Comparison of ENCODE assay signal across 1 cellular context in genomic region chr3:160641675-160642330, GRCh38.
A peak's percentile ranks its signal among the peaks of the same experiment; 100 is the strongest.
TF ChIP-seq lines count a peak whose summit lies in the region.

No MANE protein-coding gene starts in this region.

TF ChIP-seq in K562, 482 proteins besides CTCF, POLR2A, EP300 and RAD21:
- no peak for TF ChIP-seq ZNF717 (CRISPR knock-in tag; IDR thresholded peaks at IDR 0.05)
- TF ChIP-seq CREM (IDR thresholded peaks at IDR 0.05; ENCODE audit: low read depth), result no peak
- TF ChIP-seq GABPB1 (CRISPR knock-in tag; IDR thresholded peaks at IDR 0.05), result no peak
- no peak for TF ChIP-seq MIER1 (IDR thresholded peaks at IDR 0.05; ENCODE audit: low read depth)
- TF ChIP-seq KLF10 (CRISPR knock-in tag; IDR thresholded peaks at IDR 0.05), result no peak
- TF ChIP-seq PCBP2 (IDR thresholded peaks at IDR 0.05; ENCODE audit: low read depth, low read length, poor library complexity, severe bottlenecking), result no peak
- TF ChIP-seq FOXP1 (CRISPR knock-in tag; IDR thresholded peaks at IDR 0.05), result no peak
- TF ChIP-seq JUN (IDR thresholded peaks at IDR 0.05; ENCODE audit: borderline replicate concordance, low read depth, low read length), result no peak
- no peak for TF ChIP-seq JUN (CRISPR knock-in tag; IDR thresholded peaks at IDR 0.05; ENCODE audit: borderline replicate concordance)
- no peak for TF ChIP-seq ZNF609 (CRISPR knock-in tag; IDR thresholded peaks at IDR 0.05; ENCODE audit: borderline replicate concordance)
- no peak for TF ChIP-seq CGGBP1 (CRISPR knock-in tag; IDR thresholded peaks at IDR 0.05)
- peak; percentile 32 for TF ChIP-seq MEIS2 (IDR thresholded peaks at IDR 0.05; ENCODE audit: partially characterized antibody)
- TF ChIP-seq HMBOX1 (IDR thresholded peaks at IDR 0.05), result peak; percentile 57; the same call in 1 of the 2 replicates
- TF ChIP-seq U2AF2 (optimal IDR thresholded peaks at IDR 0.05; ENCODE audit: low read depth, low read length), result no peak
- TF ChIP-seq STAG1 (CRISPR knock-in tag; IDR thresholded peaks at IDR 0.05; ENCODE audit: borderline replicate concordance), result no peak
- TF ChIP-seq PATZ1 (CRISPR knock-in tag; IDR thresholded peaks at IDR 0.05; ENCODE audit: borderline replicate concordance), result no peak
- TF ChIP-seq FOXJ3 (CRISPR knock-in tag; IDR thresholded peaks at IDR 0.05), result no peak
- TF ChIP-seq GTF2E2 (tag; IDR thresholded peaks at IDR 0.05), result no peak
- no peak for TF ChIP-seq ARID3B (CRISPR knock-in tag; IDR thresholded peaks at IDR 0.05; ENCODE audit: borderline replicate concordance)
- TF ChIP-seq HNRNPLL (IDR thresholded peaks at IDR 0.05; ENCODE audit: low read depth, low read length, poor library complexity, severe bottlenecking), result no peak
- no peak for TF ChIP-seq USF2 (CRISPR knock-in tag; IDR thresholded peaks at IDR 0.05)
- TF ChIP-seq DIDO1 (tag; IDR thresholded peaks at IDR 0.05; ENCODE audit: low read depth), result no peak
- no peak for TF ChIP-seq NFIX (CRISPR knock-in tag; IDR thresholded peaks at IDR 0.05; ENCODE audit: low read depth)
- TF ChIP-seq E2F8 (IDR thresholded peaks at IDR 0.05; ENCODE audit: low read depth, partially characterized antibody), result no peak
- TF ChIP-seq ZNF354B (CRISPR knock-in tag; IDR thresholded peaks at IDR 0.05), result no peak
- peak; percentile 41; the same call in 1 of the 2 replicates for TF ChIP-seq ZNF175 (CRISPR knock-in tag; IDR thresholded peaks at IDR 0.05; ENCODE audit: low read depth)
- TF ChIP-seq IFI16 (CRISPR knock-in tag; IDR thresholded peaks at IDR 0.05), result no peak
- TF ChIP-seq NFATC3 (IDR thresholded peaks at IDR 0.05), result no peak
- TF ChIP-seq PHB2 (IDR thresholded peaks at IDR 0.05; ENCODE audit: low read depth), result no peak
- no peak for TF ChIP-seq PBX2 (CRISPR knock-in tag; IDR thresholded peaks at IDR 0.05; ENCODE audit: low read depth)
- peak; percentile 73 for TF ChIP-seq PBX2 (tag; conservative IDR thresholded peaks at IDR 0.05; ENCODE audit: low read depth)
- TF ChIP-seq SMC3 (conservative IDR thresholded peaks at IDR 0.05; ENCODE audit: insufficient read depth, low read depth, low read length), result no peak
- no peak for TF ChIP-seq BCLAF1 (IDR thresholded peaks at IDR 0.05; ENCODE audit: borderline replicate concordance in 1 of 2, control insufficient read depth in 1 of 2, low read depth in 2 of 2, low read length in 1 of 2)
- TF ChIP-seq HSF4 (CRISPR knock-in tag; IDR thresholded peaks at IDR 0.05; ENCODE audit: borderline replicate concordance), result no peak
TF ChIP-seq in K562: peak in this region for 4.
